ENCODE assay signal across 1 cellular context in genomic region chr18:24605454-24605853, GRCh38.
TF ChIP-seq lines count a peak whose summit lies in the region.

No MANE protein-coding gene starts in this region.

TF ChIP-seq in IMR-90, 13 proteins besides CTCF, POLR2A, EP300 and RAD21 (continued from another document):
- TF ChIP-seq SMC3 (IDR thresholded peaks at IDR 0.05; ENCODE audit: low read depth, low read length): no peak
- no peak for TF ChIP-seq BHLHE40 (IDR thresholded peaks at IDR 0.05; ENCODE audit: low read depth, low read length)
